8 cellular contexts compared by ENCODE assay signal in the genomic region with DNA sequence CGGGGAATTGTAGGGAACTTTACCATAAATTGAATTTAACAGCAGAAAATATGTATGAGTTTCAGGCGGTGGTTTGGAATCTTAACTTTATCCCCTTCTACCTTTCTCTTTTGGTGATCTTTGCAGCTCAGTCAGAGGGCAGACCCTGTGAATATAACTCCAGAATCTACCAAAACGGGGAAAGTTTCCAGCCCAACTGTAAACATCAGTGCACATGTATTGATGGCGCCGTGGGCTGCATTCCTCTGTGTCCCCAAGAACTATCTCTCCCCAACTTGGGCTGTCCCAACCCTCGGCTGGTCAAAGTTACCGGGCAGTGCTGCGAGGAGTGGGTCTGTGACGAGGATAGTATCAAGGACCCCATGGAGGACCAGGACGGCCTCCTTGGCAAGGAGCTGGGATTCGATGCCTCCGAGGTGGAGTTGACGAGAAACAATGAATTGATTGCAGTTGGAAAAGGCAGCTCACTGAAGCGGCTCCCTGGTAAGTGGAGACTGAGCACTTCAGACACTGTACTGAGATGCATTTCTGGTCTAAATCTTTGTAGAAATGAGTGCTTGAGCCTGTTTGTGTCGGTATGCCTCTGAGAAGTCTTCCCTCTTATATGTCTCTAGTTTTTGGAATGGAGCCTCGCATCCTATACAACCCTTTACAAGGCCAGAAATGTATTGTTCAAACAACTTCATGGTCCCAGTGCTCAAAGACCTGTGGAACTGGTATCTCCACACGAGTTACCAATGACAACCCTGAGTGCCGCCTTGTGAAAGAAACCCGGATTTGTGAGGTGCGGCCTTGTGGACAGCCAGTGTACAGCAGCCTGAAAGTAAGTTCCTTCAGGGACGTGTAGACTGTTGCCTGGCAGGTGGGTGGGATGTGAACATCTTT.
DNase-seq lines count a peak whose midpoint lies in the region; ATAC-seq and TF ChIP-seq lines count a peak whose summit lies in the region.

No MANE protein-coding gene starts in this region.

- peak overlapping the region; percentile 99 for H3K27ac ChIP-seq in coronary artery

- CTCF ChIA-PET in AG04449 (lab: Yijun Ruan, JAX): interaction anchor here (0.8 to 1.7 kb wide), 3 partner anchors 25 to 274 kb away, joined by 4 to 8 read pairs (median 4); no protein-coding TSS in a partner anchor

- peaks cover 37% of the 10 kb centered on the region for H3K27me3 Mint-ChIP-seq in memory B cell

- H3K4me3 ChIP-seq in AG04449 (ENCODE audit: low read depth, low read length): peak overlapping the region; percentile 98
- peak overlapping the region; percentile 95 for H3K4me3 ChIP-seq in coronary artery

- ATAC-seq in memory B cell (ENCODE audit: low read depth): no peak
- ATAC-seq in HG03135 (IDR thresholded peaks at IDR 0.05; ENCODE audit: unreplicated experiment): no peak
- ATAC-seq in GM18870 (IDR thresholded peaks at IDR 0.05; ENCODE audit: unreplicated experiment): no peak

- H3K36me3 Mint-ChIP-seq in memory B cell: peaks cover 4% of the 10 kb centered on the region

- DNase-seq in AG04449 (ENCODE audit: low read depth, low spot score): no peak
- no peak for DNase-seq in coronary artery (ENCODE audit: low spot score)
- no peak for DNase-seq in memory B cell (ENCODE audit: low spot score in 2 of 2)
- DNase-seq in activated CD4-positive, alpha-beta T cell treated with anti-CD3 and anti-CD28 coated beads for 1 hour: no peak
- no peak for DNase-seq in stimulated activated CD4-positive, alpha-beta T cell treated with anti-CD3 and anti-CD28 coated beads, Interleukin-12 subunit alpha, Interleukin-12 subunit beta, amount 100 ng/mL, for 4 hours

- peak overlapping the region; percentile 17 for H3K4me3 Mint-ChIP-seq in memory B cell

- TF ChIP-seq CTCF in AG04449 (IDR thresholded peaks at IDR 0.05; ENCODE audit: insufficient read depth, low read length, missing control alignments) (peak; percentile 40), coronary artery (IDR thresholded peaks at IDR 0.05) (peak; percentile 36)

- no peak overlapping the region for H3K27ac Mint-ChIP-seq in memory B cell

- no peaks in the 10 kb centered on the region for H3K9me3 Mint-ChIP-seq in memory B cell

- TF ChIP-seq RAD21 in Ishikawa (IDR thresholded peaks at IDR 0.05; ENCODE audit: low read depth): peak; percentile 39

- H3K4me1 Mint-ChIP-seq in memory B cell: peaks cover 28% of the 10 kb centered on the region

- POLR2A ChIA-PET in AG04449 (lab: Yijun Ruan, JAX): interaction anchor here (0.7 to 8.1 kb wide), 19 partner anchors 13 to 305 kb away, joined by 3 to 156 read pairs (median 10); partner anchors contain the start of genes BCL10, DDAH1 and ZNHIT6

- peak; percentile 30; the same call in 1 of the 2 replicates for TF ChIP-seq EP300 in Ishikawa (IDR thresholded peaks at IDR 0.05; ENCODE audit: borderline replicate concordance)

TF ChIP-seq in Ishikawa, 13 proteins besides CTCF, POLR2A, EP300 and RAD21:
- 0 out of 2 replicates have a peak, but pooled peaks have one; percentile 9 for TF ChIP-seq FOXM1 (IDR thresholded peaks at IDR 0.05; ENCODE audit: borderline replicate concordance, low read depth)
- no peak for TF ChIP-seq TAF1 (IDR thresholded peaks at IDR 0.05; ENCODE audit: low read depth)
- TF ChIP-seq NFIC (IDR thresholded peaks at IDR 0.05): peak; percentile 8; the same call in 1 of the 2 replicates
- 0 out of 2 replicates have a peak, but pooled peaks have one; percentile 20 for TF ChIP-seq USF1 (IDR thresholded peaks at IDR 0.05)
- TF ChIP-seq YY1 (IDR thresholded peaks at IDR 0.05; ENCODE audit: low read depth): 0 out of 2 replicates have a peak, but pooled peaks have one; percentile 1
- TF ChIP-seq CEBPB (IDR thresholded peaks at IDR 0.05): no peak
- TF ChIP-seq, protein P1, sequence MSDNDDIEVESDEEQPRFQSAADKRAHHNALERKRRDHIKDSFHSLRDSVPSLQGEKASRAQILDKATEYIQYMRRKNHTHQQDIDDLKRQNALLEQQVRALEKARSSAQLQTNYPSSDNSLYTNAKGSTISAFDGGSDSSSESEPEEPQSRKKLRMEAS (IDR thresholded peaks at IDR 0.05): peak; percentile 41
- no peak for TF ChIP-seq CREB1 (IDR thresholded peaks at IDR 0.05; ENCODE audit: low read depth)
- peak; percentile 28; the same call in 1 of the 2 replicates for TF ChIP-seq TEAD4 (IDR thresholded peaks at IDR 0.05)
- peak; percentile 56; the same call in 1 of the 2 replicates for TF ChIP-seq TCF12 (IDR thresholded peaks at IDR 0.05; ENCODE audit: low read depth)
